Comparison of ENCODE assay signal across 1 cellular context in the genomic region with DNA sequence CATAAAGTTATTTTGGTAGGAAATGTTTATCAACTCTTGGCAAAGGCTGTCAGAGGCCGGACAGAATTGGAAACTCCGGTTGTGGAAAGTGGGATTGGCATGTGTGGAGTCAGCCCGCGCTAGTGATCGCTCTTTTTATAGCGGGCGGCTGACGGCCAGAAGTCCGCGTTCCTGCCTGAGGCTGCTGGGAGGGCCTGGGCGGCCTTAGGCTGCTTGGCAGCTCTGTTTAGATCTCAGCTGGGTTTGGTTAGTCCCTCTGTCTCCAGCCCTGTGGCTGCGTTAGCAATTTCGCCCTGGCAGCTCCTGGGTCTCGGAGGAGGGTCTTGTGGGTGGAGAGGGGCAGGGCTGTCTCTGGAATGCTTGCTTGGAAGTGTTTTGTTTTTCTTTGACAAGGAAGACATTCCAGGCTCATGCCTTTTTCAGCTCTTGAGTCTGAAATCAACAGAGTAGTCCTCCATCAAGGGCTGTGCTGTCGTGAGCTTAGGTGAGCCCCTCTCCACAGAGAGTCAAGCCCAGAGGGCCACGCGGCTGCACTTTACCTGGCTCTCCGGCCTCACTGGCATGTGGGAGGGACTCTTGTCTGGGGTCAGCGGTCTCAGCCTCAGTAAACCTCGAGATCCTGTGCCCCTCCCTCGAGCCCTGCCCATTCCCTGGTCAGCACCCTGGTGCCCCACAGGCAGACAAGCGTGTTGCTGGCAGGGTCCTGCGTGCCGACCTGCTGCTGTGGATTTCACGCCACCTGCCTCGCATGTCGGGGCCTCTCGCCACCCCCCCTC.
TF ChIP-seq lines count a peak whose summit lies in the region.

No MANE protein-coding gene starts in this region.

TF ChIP-seq in HepG2, 621 proteins besides CTCF, POLR2A, EP300 and RAD21:
- TF ChIP-seq NCOA5 (CRISPR knock-in tag; IDR thresholded peaks at IDR 0.05) (no peak), AGO2 (optimal IDR thresholded peaks at IDR 0.05; ENCODE audit: low read depth, low read length) (peak; percentile 59)
